1 cellular context compared by ENCODE assay signal in the genomic region with DNA sequence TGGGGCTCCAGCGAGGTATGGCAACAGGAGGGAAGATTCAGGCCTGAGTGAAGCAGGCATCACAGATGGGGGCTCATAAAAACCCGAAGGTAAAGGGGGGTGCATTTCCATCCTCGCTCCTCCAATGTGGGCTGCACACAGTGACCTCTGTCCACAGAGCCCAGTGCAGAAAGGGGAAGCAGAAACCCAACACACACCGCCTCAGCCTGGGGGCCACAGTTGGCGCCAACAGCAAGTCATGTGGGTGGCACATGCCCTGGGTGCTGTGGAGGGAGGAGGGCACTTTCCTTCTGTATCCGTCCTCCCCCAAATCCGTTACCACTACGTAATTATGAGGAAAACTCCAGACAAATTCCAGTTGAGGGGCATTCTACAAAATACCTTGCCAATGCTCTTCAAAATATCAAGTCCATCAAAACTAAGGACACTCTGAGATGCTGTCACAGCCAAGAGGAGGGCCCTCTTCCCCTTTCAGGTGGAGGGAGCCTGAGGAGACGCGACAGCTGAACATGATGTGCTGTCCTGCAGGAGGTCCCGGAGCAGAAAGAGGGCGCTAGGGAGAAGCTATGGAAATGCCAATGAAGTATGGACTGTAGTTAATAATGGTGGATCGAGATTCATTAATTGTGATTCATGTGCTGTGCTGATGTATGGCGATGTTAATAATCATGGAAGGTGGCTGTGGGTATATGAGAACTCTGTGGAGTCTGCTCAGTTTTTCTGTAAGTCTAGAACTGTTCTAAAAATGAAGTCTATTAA.
TF ChIP-seq lines count a peak whose summit lies in the region.

No MANE protein-coding gene starts in this region.

TF ChIP-seq in GM23338, 12 proteins besides CTCF, POLR2A, EP300 and RAD21 (continued from another document):
- TF ChIP-seq, protein P1, sequence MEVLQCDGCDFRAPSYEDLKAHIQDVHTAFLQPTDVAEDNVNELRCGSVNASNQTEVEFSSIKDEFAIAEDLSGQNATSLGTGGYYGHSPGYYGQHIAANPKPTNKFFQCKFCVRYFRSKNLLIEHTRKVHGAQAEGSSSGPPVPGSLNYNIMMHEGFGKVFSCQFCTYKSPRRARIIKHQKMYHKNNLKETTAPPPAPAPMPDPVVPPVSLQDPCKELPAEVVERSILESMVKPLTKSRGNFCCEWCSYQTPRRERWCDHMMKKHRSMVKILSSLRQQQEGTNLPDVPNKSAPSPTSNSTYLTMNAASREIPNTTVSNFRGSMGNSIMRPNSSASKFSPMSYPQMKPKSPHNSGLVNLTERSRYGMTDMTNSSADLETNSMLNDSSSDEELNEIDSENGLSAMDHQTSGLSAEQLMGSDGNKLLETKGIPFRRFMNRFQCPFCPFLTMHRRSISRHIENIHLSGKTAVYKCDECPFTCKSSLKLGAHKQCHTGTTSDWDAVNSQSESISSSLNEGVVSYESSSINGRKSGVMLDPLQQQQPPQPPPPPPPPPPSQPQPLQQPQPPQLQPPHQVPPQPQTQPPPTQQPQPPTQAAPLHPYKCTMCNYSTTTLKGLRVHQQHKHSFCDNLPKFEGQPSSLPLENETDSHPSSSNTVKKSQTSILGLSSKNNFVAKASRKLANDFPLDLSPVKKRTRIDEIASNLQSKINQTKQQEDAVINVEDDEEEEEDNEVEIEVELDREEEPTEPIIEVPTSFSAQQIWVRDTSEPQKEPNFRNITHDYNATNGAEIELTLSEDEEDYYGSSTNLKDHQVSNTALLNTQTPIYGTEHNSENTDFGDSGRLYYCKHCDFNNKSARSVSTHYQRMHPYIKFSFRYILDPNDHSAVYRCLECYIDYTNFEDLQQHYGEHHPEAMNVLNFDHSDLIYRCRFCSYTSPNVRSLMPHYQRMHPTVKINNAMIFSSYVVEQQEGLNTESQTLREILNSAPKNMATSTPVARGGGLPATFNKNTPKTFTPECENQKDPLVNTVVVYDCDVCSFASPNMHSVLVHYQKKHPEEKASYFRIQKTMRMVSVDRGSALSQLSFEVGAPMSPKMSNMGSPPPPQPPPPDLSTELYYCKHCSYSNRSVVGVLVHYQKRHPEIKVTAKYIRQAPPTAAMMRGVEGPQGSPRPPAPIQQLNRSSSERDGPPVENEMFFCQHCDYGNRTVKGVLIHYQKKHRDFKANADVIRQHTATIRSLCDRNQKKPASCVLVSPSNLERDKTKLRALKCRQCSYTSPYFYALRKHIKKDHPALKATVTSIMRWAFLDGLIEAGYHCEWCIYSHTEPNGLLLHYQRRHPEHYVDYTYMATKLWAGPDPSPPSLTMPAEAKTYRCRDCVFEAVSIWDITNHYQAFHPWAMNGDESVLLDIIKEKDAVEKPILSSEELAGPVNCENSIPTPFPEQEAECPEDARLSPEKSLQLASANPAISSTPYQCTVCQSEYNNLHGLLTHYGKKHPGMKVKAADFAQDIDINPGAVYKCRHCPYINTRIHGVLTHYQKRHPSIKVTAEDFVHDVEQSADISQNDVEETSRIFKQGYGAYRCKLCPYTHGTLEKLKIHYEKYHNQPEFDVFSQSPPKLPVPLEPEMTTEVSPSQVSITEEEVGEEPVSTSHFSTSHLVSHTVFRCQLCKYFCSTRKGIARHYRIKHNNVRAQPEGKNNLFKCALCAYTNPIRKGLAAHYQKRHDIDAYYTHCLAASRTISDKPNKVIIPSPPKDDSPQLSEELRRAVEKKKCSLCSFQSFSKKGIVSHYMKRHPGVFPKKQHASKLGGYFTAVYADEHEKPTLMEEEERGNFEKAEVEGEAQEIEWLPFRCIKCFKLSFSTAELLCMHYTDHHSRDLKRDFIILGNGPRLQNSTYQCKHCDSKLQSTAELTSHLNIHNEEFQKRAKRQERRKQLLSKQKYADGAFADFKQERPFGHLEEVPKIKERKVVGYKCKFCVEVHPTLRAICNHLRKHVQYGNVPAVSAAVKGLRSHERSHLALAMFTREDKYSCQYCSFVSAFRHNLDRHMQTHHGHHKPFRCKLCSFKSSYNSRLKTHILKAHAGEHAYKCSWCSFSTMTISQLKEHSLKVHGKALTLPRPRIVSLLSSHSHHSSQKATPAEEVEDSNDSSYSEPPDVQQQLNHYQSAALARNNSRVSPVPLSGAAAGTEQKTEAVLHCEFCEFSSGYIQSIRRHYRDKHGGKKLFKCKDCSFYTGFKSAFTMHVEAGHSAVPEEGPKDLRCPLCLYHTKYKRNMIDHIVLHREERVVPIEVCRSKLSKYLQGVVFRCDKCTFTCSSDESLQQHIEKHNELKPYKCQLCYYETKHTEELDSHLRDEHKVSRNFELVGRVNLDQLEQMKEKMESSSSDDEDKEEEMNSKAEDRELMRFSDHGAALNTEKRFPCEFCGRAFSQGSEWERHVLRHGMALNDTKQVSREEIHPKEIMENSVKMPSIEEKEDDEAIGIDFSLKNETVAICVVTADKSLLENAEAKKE (CRISPR knock-in tag; IDR thresholded peaks at IDR 0.05) = no peak
- TF ChIP-seq POLR2AphosphoS5 (IDR thresholded peaks at IDR 0.05; ENCODE audit: low read depth) (no peak), CREB1 (CRISPR knock-in tag; IDR thresholded peaks at IDR 0.05; ENCODE audit: low read depth) (no peak), ZNF114 (CRISPR knock-in tag; IDR thresholded peaks at IDR 0.05) (no peak), STAT1 (IDR thresholded peaks at IDR 0.05; ENCODE audit: unreplicated experiment) (no peak), JUNB (IDR thresholded peaks at IDR 0.05; ENCODE audit: unreplicated experiment) (no peak), EZH2 (IDR thresholded peaks at IDR 0.05; ENCODE audit: low read depth, unreplicated experiment) (no peak), NANOG (IDR thresholded peaks at IDR 0.05; ENCODE audit: borderline replicate concordance) (no peak)
- TF ChIP-seq, protein P2, sequence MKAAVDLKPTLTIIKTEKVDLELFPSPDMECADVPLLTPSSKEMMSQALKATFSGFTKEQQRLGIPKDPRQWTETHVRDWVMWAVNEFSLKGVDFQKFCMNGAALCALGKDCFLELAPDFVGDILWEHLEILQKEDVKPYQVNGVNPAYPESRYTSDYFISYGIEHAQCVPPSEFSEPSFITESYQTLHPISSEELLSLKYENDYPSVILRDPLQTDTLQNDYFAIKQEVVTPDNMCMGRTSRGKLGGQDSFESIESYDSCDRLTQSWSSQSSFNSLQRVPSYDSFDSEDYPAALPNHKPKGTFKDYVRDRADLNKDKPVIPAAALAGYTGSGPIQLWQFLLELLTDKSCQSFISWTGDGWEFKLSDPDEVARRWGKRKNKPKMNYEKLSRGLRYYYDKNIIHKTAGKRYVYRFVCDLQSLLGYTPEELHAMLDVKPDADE (IDR thresholded peaks at IDR 0.05) = no peak
